Comparison of ENCODE assay signal across 8 cellular contexts in the genomic region with DNA sequence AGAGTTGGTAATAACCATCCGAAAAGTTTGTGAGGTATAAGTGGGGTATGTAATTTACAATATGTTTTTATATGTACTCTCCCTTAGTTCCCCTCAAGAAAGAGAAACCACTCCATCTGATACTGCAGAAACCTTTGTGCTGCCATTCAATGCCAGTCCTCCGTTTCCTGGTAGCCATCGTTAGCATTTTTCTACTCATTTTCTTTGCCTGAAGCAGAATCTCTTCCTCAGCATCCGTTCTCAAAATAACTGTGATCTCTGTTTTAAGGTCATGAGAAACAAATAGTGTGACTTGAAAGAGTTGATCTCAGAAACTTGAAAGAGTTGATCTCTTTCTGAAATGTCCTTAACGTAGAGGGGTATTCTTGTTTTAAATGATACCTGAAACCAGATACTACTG. TPM values are rescaled to one million over a fixed set of nuclear protein-coding genes. Genes with fewer than 3 reads are reported as not detected.
DNase-seq lines count a peak whose midpoint lies in the region; TF ChIP-seq lines count a peak whose summit lies in the region.

No MANE protein-coding gene starts in this region.

- no peaks in the 10 kb centered on the region for H3K9me3 ChIP-seq in fibroblast of lung (ENCODE audit: control insufficient read depth, insufficient read depth, low read depth, low read length)

- H3K4me3 ChIP-seq in GM12864 (ENCODE audit: low read depth, low read length): peak overlapping the region; percentile 86
- H3K4me3 ChIP-seq in fibroblast of lung (replicated peaks in 1 of 4; ENCODE audit: control extremely low read depth in 1 of 4, insufficient read depth in 1 of 4, low read depth in 3 of 4, low read length in 4 of 4): peak overlapping the region; percentile 82 to 95 (median 92)
- H3K4me3 ChIP-seq in retinal pigment epithelial cell (ENCODE audit: low read length): peak overlapping the region; percentile 86

- H3K9ac ChIP-seq in fibroblast of lung (ENCODE audit: insufficient read depth, low read length): no peak overlapping the region

- H3K4me2 ChIP-seq in fibroblast of lung (ENCODE audit: extremely low read depth, insufficient read depth, low read length): peak overlapping the region; percentile 76

- peaks cover 63% of the 10 kb centered on the region for H3K79me2 ChIP-seq in fibroblast of lung (ENCODE audit: control insufficient read depth, insufficient read depth, low read length)

- peaks cover 9% of the 10 kb centered on the region for H3K36me3 ChIP-seq in fibroblast of lung (ENCODE audit: control insufficient read depth, insufficient read depth, low read length)

- H4K20me1 ChIP-seq in fibroblast of lung (ENCODE audit: control insufficient read depth, extremely low read depth, insufficient read depth, low read length): no peaks in the 10 kb centered on the region

- no peaks in the 10 kb centered on the region for H3K27me3 ChIP-seq in fibroblast of lung (ENCODE audit: control insufficient read depth, insufficient read depth, low read length)

- no peak for DNase-seq in GM12864 (ENCODE audit: low read depth)
- DNase-seq in RPMI8226: peak; percentile 11
- no peak for DNase-seq in fibroblast of lung (ENCODE audit: low read depth in 2 of 2)
- no peak for DNase-seq in retinal pigment epithelial cell (ENCODE audit: low read depth)
- DNase-seq in RWPE1 (ENCODE audit: low spot score): no peak
- no peak for DNase-seq in HuH-7.5 (ENCODE audit: low spot score)
- DNase-seq in GM10266 (ENCODE audit: extremely low spot score): no peak
- no peak for DNase-seq in NOMO-1 treated with dmso at 0.1 percent for 144 hours (lab: John Stamatoyannopoulos, UW; ENCODE audit: unreplicated experiment)

- CTCF ChIA-PET in RWPE1 (lab: Yijun Ruan, JAX): interaction anchor here (0.7 kb wide), 1 partner anchor 293 kb away, joined by 3 read pairs; no protein-coding TSS in a partner anchor

- H3K27ac ChIP-seq in fibroblast of lung (ENCODE audit: insufficient read depth, low read length): peak overlapping the region; percentile 96
- H3K27ac ChIP-seq in RWPE1: no peak overlapping the region

- POLR2A ChIA-PET in RWPE1 (lab: Yijun Ruan, JAX; ENCODE audit: low non-redundant PET): no interaction called here

- no peaks in the 10 kb centered on the region for H3K4me1 ChIP-seq in fibroblast of lung (ENCODE audit: control insufficient read depth, extremely low read depth, insufficient read depth, low read length)

- H2AFZ ChIP-seq in fibroblast of lung (ENCODE audit: low read length): no peak overlapping the region

- TF ChIP-seq CTCF in GM12864 (IDR thresholded peaks at IDR 0.05; ENCODE audit: low read depth, low read length, missing control alignments) (no peak), fibroblast of lung (conservative IDR thresholded peaks at IDR 0.05 in 1 of 2, IDR thresholded peaks at IDR 0.05 in 1 of 2; ENCODE audit: low read depth in 1 of 2, low read length in 2 of 2) (no peak), retinal pigment epithelial cell (conservative IDR thresholded peaks at IDR 0.05; ENCODE audit: low read depth, low read length) (no peak), RWPE1 (conservative IDR thresholded peaks at IDR 0.05; ENCODE audit: low read depth) (no peak), GM10266 (IDR thresholded peaks at IDR 0.05; ENCODE audit: control insufficient read depth, insufficient read depth, low read depth, missing control alignments) (no peak)

RNA-seq across cellular contexts. Expression of gene PTCD3, which starts 1.0 kb away (rescaled TPM):
- 66.9 and 68.1 TPM in 2 replicates for total RNA-seq in fibroblast of lung
- polyA plus RNA-seq in fibroblast of lung: 58.6 and 59.3 TPM in 2 replicates
- 28.4 and 30.5 TPM in 2 replicates for polyA plus RNA-seq in fibroblast of lung (2012)
- polyA minus RNA-seq in fibroblast of lung (ENCODE audit: low replicate concordance): 7.1 and 21.4 TPM in 2 replicates

RNA-seq across cellular contexts. Expression of gene POLR1A, which starts 1.3 kb away (rescaled TPM):
- total RNA-seq in fibroblast of lung: 9.2 and 9.4 TPM in 2 replicates
- 9.9 and 11.9 TPM in 2 replicates for polyA plus RNA-seq in fibroblast of lung
- 20.5 and 22.8 TPM in 2 replicates for polyA plus RNA-seq in fibroblast of lung (2012)
- polyA minus RNA-seq in fibroblast of lung (ENCODE audit: low replicate concordance): 35.0 and 47.9 TPM in 2 replicates
